1 cellular context compared by ENCODE assay signal in the genomic region with DNA sequence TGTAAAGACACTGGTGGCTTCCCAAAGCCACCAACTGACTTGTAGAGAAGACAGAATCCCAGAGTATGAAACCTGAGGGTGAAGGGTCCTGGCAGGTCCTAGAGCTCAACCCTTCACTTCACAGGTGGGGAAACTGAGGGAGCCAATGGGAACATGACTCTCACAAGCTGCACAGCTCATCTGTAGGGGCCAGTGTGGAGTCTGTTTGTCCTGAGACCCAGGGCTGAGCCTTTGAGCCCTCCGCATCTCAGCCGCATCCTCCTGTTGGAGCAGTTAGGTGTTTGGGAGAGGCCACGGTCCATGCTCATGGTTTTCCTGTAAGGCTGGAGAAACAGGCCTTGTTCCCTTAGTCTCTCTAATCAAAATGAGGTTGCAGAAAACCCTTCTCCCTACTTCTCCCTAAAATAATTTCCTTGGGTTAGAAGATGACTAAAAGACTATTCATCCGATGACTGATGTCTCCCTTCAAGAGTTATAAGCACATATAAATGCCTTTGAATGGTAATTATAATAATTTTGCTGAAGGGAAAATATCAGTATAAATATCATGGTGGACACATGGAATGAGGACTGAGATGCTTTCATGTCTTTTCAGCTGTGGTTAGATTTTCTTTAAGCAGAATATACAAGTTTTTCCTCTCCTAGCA.
TF ChIP-seq lines count a peak whose summit lies in the region.

No MANE protein-coding gene starts in this region.

TF ChIP-seq in SK-N-SH, 30 proteins besides CTCF, POLR2A, EP300 and RAD21 (continued from another document):
- no peak for TF ChIP-seq ZBTB33 (IDR thresholded peaks at IDR 0.05; ENCODE audit: borderline replicate concordance, low read depth)
- TF ChIP-seq, protein P1, sequence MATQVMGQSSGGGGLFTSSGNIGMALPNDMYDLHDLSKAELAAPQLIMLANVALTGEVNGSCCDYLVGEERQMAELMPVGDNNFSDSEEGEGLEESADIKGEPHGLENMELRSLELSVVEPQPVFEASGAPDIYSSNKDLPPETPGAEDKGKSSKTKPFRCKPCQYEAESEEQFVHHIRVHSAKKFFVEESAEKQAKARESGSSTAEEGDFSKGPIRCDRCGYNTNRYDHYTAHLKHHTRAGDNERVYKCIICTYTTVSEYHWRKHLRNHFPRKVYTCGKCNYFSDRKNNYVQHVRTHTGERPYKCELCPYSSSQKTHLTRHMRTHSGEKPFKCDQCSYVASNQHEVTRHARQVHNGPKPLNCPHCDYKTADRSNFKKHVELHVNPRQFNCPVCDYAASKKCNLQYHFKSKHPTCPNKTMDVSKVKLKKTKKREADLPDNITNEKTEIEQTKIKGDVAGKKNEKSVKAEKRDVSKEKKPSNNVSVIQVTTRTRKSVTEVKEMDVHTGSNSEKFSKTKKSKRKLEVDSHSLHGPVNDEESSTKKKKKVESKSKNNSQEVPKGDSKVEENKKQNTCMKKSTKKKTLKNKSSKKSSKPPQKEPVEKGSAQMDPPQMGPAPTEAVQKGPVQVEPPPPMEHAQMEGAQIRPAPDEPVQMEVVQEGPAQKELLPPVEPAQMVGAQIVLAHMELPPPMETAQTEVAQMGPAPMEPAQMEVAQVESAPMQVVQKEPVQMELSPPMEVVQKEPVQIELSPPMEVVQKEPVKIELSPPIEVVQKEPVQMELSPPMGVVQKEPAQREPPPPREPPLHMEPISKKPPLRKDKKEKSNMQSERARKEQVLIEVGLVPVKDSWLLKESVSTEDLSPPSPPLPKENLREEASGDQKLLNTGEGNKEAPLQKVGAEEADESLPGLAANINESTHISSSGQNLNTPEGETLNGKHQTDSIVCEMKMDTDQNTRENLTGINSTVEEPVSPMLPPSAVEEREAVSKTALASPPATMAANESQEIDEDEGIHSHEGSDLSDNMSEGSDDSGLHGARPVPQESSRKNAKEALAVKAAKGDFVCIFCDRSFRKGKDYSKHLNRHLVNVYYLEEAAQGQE (IDR thresholded peaks at IDR 0.05; ENCODE audit: low read depth, low read length): no peak
- no peak for TF ChIP-seq GATA2 (CRISPR knock-in tag; IDR thresholded peaks at IDR 0.05)
- TF ChIP-seq, protein P2, sequence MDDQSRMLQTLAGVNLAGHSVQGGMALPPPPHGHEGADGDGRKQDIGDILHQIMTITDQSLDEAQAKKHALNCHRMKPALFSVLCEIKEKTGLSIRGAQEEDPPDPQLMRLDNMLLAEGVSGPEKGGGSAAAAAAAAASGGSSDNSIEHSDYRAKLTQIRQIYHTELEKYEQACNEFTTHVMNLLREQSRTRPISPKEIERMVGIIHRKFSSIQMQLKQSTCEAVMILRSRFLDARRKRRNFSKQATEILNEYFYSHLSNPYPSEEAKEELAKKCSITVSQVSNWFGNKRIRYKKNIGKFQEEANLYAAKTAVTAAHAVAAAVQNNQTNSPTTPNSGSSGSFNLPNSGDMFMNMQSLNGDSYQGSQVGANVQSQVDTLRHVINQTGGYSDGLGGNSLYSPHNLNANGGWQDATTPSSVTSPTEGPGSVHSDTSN (IDR thresholded peaks at IDR 0.05): peak; percentile 51
- peak; percentile 42; the same call in 1 of the 2 replicates for TF ChIP-seq FOSL2 (IDR thresholded peaks at IDR 0.05; ENCODE audit: borderline replicate concordance, low read depth)
- no peak for TF ChIP-seq POLR2AphosphoS5 (IDR thresholded peaks at IDR 0.05; ENCODE audit: low read depth, low read length)
- peak; percentile 36; the same call in 1 of the 2 replicates for TF ChIP-seq JUND (IDR thresholded peaks at IDR 0.05)
- TF ChIP-seq, protein P3, sequence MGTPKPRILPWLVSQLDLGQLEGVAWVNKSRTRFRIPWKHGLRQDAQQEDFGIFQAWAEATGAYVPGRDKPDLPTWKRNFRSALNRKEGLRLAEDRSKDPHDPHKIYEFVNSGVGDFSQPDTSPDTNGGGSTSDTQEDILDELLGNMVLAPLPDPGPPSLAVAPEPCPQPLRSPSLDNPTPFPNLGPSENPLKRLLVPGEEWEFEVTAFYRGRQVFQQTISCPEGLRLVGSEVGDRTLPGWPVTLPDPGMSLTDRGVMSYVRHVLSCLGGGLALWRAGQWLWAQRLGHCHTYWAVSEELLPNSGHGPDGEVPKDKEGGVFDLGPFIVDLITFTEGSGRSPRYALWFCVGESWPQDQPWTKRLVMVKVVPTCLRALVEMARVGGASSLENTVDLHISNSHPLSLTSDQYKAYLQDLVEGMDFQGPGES (IDR thresholded peaks at IDR 0.05; ENCODE audit: low read depth, low read length): no peak
- TF ChIP-seq YY1 (IDR thresholded peaks at IDR 0.05; ENCODE audit: low read depth): no peak
- TF ChIP-seq TCF12 (IDR thresholded peaks at IDR 0.05): peak; percentile 12; the same call in 1 of the 2 replicates
- TF ChIP-seq CHD2 (IDR thresholded peaks at IDR 0.05; ENCODE audit: low read length, partially characterized antibody): no peak
- no peak for TF ChIP-seq TAF1 (IDR thresholded peaks at IDR 0.05; ENCODE audit: borderline replicate concordance, low read depth, low read length)
- no peak for TF ChIP-seq USF2 (IDR thresholded peaks at IDR 0.05; ENCODE audit: borderline replicate concordance, low read depth, low read length)
- TF ChIP-seq, protein P4, sequence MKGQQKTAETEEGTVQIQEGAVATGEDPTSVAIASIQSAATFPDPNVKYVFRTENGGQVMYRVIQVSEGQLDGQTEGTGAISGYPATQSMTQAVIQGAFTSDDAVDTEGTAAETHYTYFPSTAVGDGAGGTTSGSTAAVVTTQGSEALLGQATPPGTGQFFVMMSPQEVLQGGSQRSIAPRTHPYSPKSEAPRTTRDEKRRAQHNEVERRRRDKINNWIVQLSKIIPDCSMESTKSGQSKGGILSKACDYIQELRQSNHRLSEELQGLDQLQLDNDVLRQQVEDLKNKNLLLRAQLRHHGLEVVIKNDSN (IDR thresholded peaks at IDR 0.05; ENCODE audit: borderline replicate concordance, low read depth): no peak
- TF ChIP-seq ELF1 (IDR thresholded peaks at IDR 0.05): no peak
- TF ChIP-seq MXI1 (IDR thresholded peaks at IDR 0.05; ENCODE audit: low read depth, low read length): no peak
- TF ChIP-seq GABPA (IDR thresholded peaks at IDR 0.05; ENCODE audit: low read depth): no peak
